ENCODE assay signal across 1 cellular context in genomic region chr16:81778861-81779539, GRCh38.
A peak's percentile ranks its signal among the peaks of the same experiment; 100 is the strongest.
TF ChIP-seq lines count a peak whose summit lies in the region.

Gene PLCG2, plus strand, starts transcription at chr16:81779291. Its CDS starts 6,699 bp downstream, at chr16:81785990.

TF ChIP-seq in K562, 482 proteins besides CTCF, POLR2A, EP300 and RAD21 (continued from another document):
- 0 out of 2 replicates have a peak, but pooled peaks have one; percentile 38 for TF ChIP-seq SMAD4 (CRISPR knock-in tag; conservative IDR thresholded peaks at IDR 0.05)
- TF ChIP-seq ZNF639 (CRISPR knock-in tag; conservative IDR thresholded peaks at IDR 0.05 in 1 of 2, IDR thresholded peaks at IDR 0.05 in 1 of 2), result peak in 1 of 2 experiments; percentile 33; a peak in 1 of 4 replicates
- TF ChIP-seq MCM3 (IDR thresholded peaks at IDR 0.05), result no peak
- TF ChIP-seq CHAMP1 (IDR thresholded peaks at IDR 0.05), result no peak
- TF ChIP-seq ETS1 (conservative IDR thresholded peaks at IDR 0.05; ENCODE audit: control insufficient read depth, low read depth, low read length), result 0 out of 2 replicates have a peak, but pooled peaks have one; percentile 23
- peak; percentile 66; the same call in 1 of the 2 replicates for TF ChIP-seq USF1 (CRISPR knock-in tag; IDR thresholded peaks at IDR 0.05)
- no peak for TF ChIP-seq GABPB2 (CRISPR knock-in tag; conservative IDR thresholded peaks at IDR 0.05)
- no peak for TF ChIP-seq RUNX1 (IDR thresholded peaks at IDR 0.05; ENCODE audit: low read depth)
- TF ChIP-seq ZBTB17 (CRISPR knock-in tag; IDR thresholded peaks at IDR 0.05), result 0 out of 2 replicates have a peak, but pooled peaks have one; percentile 36
- peak; percentile 89 for TF ChIP-seq CXXC5 (CRISPR knock-in tag; IDR thresholded peaks at IDR 0.05)
- peak in 1 of 2 experiments; percentile 58; a peak in 1 of 4 replicates for TF ChIP-seq SIN3A (IDR thresholded peaks at IDR 0.05; ENCODE audit: borderline replicate concordance in 2 of 2, control insufficient read depth in 1 of 2, low read depth in 2 of 2, low read length in 2 of 2)
- 0 out of 4 replicates have a peak, but pooled peaks of 1 of the 2 experiments have one; percentile 49 for TF ChIP-seq UBTF (IDR thresholded peaks at IDR 0.05; ENCODE audit: borderline replicate concordance in 1 of 2, low read depth in 2 of 2, low read length in 2 of 2)
- no peak for TF ChIP-seq FOXK2 (conservative IDR thresholded peaks at IDR 0.05 in 1 of 2, IDR thresholded peaks at IDR 0.05 in 1 of 2; ENCODE audit: low read depth in 2 of 2)
- TF ChIP-seq MYC (IDR thresholded peaks at IDR 0.05; ENCODE audit: low read depth, low read length), result 0 out of 2 replicates have a peak, but pooled peaks have one; percentile 16
- no peak for TF ChIP-seq MYC (CRISPR knock-in tag; IDR thresholded peaks at IDR 0.05; ENCODE audit: borderline replicate concordance, low read depth)
- TF ChIP-seq ZBTB40 (IDR thresholded peaks at IDR 0.05), result no peak
- no peak for TF ChIP-seq ZBTB40 (CRISPR knock-in tag; IDR thresholded peaks at IDR 0.05)
- TF ChIP-seq ZBTB11 (CRISPR knock-in tag; IDR thresholded peaks at IDR 0.05), result 0 out of 6 replicates have a peak, but pooled peaks of 1 of the 3 experiments have one; percentile 19
- TF ChIP-seq ESRRA (IDR thresholded peaks at IDR 0.05; ENCODE audit: borderline replicate concordance, low read depth), result no peak
- peak; percentile 53; the same call in 1 of the 2 replicates for TF ChIP-seq E2F3 (CRISPR knock-in tag; IDR thresholded peaks at IDR 0.05)
- no peak for TF ChIP-seq ZNF561 (CRISPR knock-in tag; conservative IDR thresholded peaks at IDR 0.05)
- TF ChIP-seq HDAC2 (IDR thresholded peaks at IDR 0.05), result peak; percentile 15; the same call in 1 of the 2 replicates
- peak; percentile 94 for TF ChIP-seq CTBP1 (IDR thresholded peaks at IDR 0.05; ENCODE audit: borderline replicate concordance)
